In the genomic region with DNA sequence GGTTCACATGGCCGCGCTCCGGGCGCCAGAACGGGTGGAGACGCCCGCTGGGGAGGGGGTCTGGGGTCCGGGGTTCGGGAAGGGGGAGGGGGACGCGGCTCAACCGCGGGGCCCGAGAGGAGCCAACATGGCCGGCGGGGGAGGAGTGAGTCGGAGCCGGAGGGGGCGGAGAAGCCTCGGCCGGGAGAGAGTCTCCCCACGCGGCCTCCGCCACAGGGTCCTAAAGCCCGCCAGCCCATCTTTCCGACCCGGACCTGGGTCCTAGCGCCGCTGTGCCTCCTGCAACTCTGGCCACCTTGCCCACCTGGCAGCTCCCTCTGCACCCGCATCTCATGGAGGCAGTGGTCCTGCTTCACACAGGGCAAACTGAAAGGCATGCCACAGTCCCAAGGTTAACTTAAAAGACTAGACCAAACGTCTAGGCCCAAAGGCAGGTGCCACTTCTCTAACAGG, we compare ENCODE assay signal across 1 cellular context.
TF ChIP-seq lines count a peak whose summit lies in the region.

TSS of gene BAZ2A (minus strand) at position 147 of the 453 bp plus-strand sequence. CDS start 12,796 bp downstream, outside the sequence.

TF ChIP-seq in K562, 482 proteins besides CTCF, POLR2A, EP300 and RAD21 (continued from another document and continues in another):
- TF ChIP-seq YY1 (IDR thresholded peaks at IDR 0.05; ENCODE audit: borderline replicate concordance in 1 of 3, control insufficient read depth in 1 of 3, extremely low read depth in 1 of 3, insufficient read depth in 3 of 3, insufficient read length in 1 of 3, insufficient replicate concordance in 2 of 3, low read depth in 1 of 3, low read length in 2 of 3) (peak; percentile 69 to 94 (median 90)), ZBTB7A (IDR thresholded peaks at IDR 0.05; ENCODE audit: borderline replicate concordance, control insufficient read depth, low read depth, low read length) (peak; percentile 53; the same call in 1 of the 2 replicates), FOXK1 (CRISPR knock-in tag; IDR thresholded peaks at IDR 0.05; ENCODE audit: borderline replicate concordance) (no peak), HBP1 (CRISPR knock-in tag; IDR thresholded peaks at IDR 0.05) (no peak), NFE2L1 (tag; IDR thresholded peaks at IDR 0.05; ENCODE audit: borderline replicate concordance, low read depth) (no peak), NFYB (IDR thresholded peaks at IDR 0.05; ENCODE audit: extremely low read depth, insufficient read length) (no peak), ZKSCAN3 (CRISPR knock-in tag; IDR thresholded peaks at IDR 0.05) (no peak), ELF2 (CRISPR knock-in tag; IDR thresholded peaks at IDR 0.05) (peak; percentile 64; the same call in 1 of the 2 replicates), HDAC1 (IDR thresholded peaks at IDR 0.05) (peak in 1 of 2 experiments; percentile 66; a peak in 1 of 4 replicates), KDM2B (CRISPR knock-in tag; IDR thresholded peaks at IDR 0.05) (no peak), SOX6 (IDR thresholded peaks at IDR 0.05) (peak; percentile 52; the same call in 1 of the 2 replicates), CCNT2 (IDR thresholded peaks at IDR 0.05; ENCODE audit: borderline replicate concordance, extremely low read depth, insufficient read length, low read depth, low read length) (peak; percentile 77), NEUROD1 (IDR thresholded peaks at IDR 0.05; ENCODE audit: borderline replicate concordance, low read depth, low read length, partially characterized antibody) (peak; percentile 99), JUN (IDR thresholded peaks at IDR 0.05; ENCODE audit: borderline replicate concordance, low read depth, low read length) (peak; percentile 64; the same call in 1 of the 2 replicates), JUN (CRISPR knock-in tag; IDR thresholded peaks at IDR 0.05; ENCODE audit: borderline replicate concordance) (no peak), NONO (IDR thresholded peaks at IDR 0.05; ENCODE audit: low read depth in 2 of 2, low read length in 1 of 2) (peak in 1 of 2 experiments; percentile 67; a peak in 1 of 4 replicates), CHAMP1 (IDR thresholded peaks at IDR 0.05) (peak; percentile 92), ARID3A (IDR thresholded peaks at IDR 0.05; ENCODE audit: borderline replicate concordance, low read depth, low read length) (0 out of 2 replicates have a peak, but pooled peaks have one; percentile 25), EGR1 (conservative IDR thresholded peaks at IDR 0.05) (peak; percentile 67), ETV6 (IDR thresholded peaks at IDR 0.05; ENCODE audit: borderline replicate concordance in 1 of 2, low read depth in 2 of 2, low read length in 1 of 2) (0 out of 4 replicates have a peak, but pooled peaks of 1 of the 2 experiments have one; percentile 19), ETV6 (CRISPR knock-in tag; IDR thresholded peaks at IDR 0.05; ENCODE audit: borderline replicate concordance) (no peak), RCOR1 (IDR thresholded peaks at IDR 0.05; ENCODE audit: borderline replicate concordance in 1 of 2, low read depth in 2 of 2, low read length in 2 of 2) (peak in 1 of 2 experiments; percentile 76; a peak in 2 of 4 replicates), NFIC (IDR thresholded peaks at IDR 0.05) (peak; percentile 44; the same call in 1 of the 2 replicates), CXXC5 (CRISPR knock-in tag; IDR thresholded peaks at IDR 0.05) (peak; percentile 86), MXI1 (IDR thresholded peaks at IDR 0.05; ENCODE audit: low read depth, low read length) (peak; percentile 51), ETV1 (tag; conservative IDR thresholded peaks at IDR 0.05; ENCODE audit: low read depth) (peak; percentile 80), E2F5 (CRISPR knock-in tag; IDR thresholded peaks at IDR 0.05) (0 out of 2 replicates have a peak, but pooled peaks have one; percentile 38), HOXB6 (CRISPR knock-in tag; IDR thresholded peaks at IDR 0.05; ENCODE audit: borderline replicate concordance) (no peak), PML (IDR thresholded peaks at IDR 0.05; ENCODE audit: low read length) (peak; percentile 46; the same call in 1 of the 2 replicates), CTBP1 (IDR thresholded peaks at IDR 0.05; ENCODE audit: borderline replicate concordance) (peak; percentile 72; the same call in 1 of the 2 replicates), PHF20 (IDR thresholded peaks at IDR 0.05; ENCODE audit: partially characterized antibody) (peak; percentile 47), GATAD2B (IDR thresholded peaks at IDR 0.05; ENCODE audit: borderline replicate concordance) (peak; percentile 76; the same call in 1 of the 2 replicates), HIVEP1 (CRISPR knock-in tag; IDR thresholded peaks at IDR 0.05) (peak; percentile 87), PHF21A (IDR thresholded peaks at IDR 0.05; ENCODE audit: borderline replicate concordance, low read depth) (no peak), ZNF263 (CRISPR knock-in tag; IDR thresholded peaks at IDR 0.05; ENCODE audit: borderline replicate concordance) (peak; percentile 77), RBM22 (IDR thresholded peaks at IDR 0.05; ENCODE audit: low read depth, low read length, poor library complexity, severe bottlenecking) (no peak)
- TF ChIP-seq, protein P1, sequence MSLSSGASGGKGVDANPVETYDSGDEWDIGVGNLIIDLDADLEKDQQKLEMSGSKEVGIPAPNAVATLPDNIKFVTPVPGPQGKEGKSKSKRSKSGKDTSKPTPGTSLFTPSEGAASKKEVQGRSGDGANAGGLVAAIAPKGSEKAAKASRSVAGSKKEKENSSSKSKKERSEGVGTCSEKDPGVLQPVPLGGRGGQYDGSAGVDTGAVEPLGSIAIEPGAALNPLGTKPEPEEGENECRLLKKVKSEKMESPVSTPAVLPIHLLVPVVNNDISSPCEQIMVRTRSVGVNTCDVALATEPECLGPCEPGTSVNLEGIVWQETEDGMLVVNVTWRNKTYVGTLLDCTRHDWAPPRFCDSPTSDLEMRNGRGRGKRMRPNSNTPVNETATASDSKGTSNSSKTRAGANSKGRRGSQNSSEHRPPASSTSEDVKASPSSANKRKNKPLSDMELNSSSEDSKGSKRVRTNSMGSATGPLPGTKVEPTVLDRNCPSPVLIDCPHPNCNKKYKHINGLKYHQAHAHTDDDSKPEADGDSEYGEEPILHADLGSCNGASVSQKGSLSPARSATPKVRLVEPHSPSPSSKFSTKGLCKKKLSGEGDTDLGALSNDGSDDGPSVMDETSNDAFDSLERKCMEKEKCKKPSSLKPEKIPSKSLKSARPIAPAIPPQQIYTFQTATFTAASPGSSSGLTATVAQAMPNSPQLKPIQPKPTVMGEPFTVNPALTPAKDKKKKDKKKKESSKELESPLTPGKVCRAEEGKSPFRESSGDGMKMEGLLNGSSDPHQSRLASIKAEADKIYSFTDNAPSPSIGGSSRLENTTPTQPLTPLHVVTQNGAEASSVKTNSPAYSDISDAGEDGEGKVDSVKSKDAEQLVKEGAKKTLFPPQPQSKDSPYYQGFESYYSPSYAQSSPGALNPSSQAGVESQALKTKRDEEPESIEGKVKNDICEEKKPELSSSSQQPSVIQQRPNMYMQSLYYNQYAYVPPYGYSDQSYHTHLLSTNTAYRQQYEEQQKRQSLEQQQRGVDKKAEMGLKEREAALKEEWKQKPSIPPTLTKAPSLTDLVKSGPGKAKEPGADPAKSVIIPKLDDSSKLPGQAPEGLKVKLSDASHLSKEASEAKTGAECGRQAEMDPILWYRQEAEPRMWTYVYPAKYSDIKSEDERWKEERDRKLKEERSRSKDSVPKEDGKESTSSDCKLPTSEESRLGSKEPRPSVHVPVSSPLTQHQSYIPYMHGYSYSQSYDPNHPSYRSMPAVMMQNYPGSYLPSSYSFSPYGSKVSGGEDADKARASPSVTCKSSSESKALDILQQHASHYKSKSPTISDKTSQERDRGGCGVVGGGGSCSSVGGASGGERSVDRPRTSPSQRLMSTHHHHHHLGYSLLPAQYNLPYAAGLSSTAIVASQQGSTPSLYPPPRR (CRISPR knock-in tag; IDR thresholded peaks at IDR 0.05; ENCODE audit: borderline replicate concordance): 0 out of 2 replicates have a peak, but pooled peaks have one; percentile 43
- TF ChIP-seq, protein P2, sequence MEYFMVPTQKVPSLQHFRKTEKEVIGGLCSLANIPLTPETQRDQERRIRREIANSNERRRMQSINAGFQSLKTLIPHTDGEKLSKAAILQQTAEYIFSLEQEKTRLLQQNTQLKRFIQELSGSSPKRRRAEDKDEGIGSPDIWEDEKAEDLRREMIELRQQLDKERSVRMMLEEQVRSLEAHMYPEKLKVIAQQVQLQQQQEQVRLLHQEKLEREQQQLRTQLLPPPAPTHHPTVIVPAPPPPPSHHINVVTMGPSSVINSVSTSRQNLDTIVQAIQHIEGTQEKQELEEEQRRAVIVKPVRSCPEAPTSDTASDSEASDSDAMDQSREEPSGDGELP (CRISPR knock-in tag; IDR thresholded peaks at IDR 0.05; ENCODE audit: borderline replicate concordance): peak; percentile 72; the same call in 1 of the 2 replicates
- TF ChIP-seq, protein P3, sequence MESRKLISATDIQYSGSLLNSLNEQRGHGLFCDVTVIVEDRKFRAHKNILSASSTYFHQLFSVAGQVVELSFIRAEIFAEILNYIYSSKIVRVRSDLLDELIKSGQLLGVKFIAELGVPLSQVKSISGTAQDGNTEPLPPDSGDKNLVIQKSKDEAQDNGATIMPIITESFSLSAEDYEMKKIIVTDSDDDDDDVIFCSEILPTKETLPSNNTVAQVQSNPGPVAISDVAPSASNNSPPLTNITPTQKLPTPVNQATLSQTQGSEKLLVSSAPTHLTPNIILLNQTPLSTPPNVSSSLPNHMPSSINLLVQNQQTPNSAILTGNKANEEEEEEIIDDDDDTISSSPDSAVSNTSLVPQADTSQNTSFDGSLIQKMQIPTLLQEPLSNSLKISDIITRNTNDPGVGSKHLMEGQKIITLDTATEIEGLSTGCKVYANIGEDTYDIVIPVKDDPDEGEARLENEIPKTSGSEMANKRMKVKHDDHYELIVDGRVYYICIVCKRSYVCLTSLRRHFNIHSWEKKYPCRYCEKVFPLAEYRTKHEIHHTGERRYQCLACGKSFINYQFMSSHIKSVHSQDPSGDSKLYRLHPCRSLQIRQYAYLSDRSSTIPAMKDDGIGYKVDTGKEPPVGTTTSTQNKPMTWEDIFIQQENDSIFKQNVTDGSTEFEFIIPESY (CRISPR knock-in tag; IDR thresholded peaks at IDR 0.05): peak; percentile 50; the same call in 1 of the 2 replicates
